In genomic region chr17:69451416-69452394, GRCh38 we compare ENCODE assay signal across 10 cellular contexts.
DNase-seq lines count a peak whose midpoint lies in the region; ATAC-seq and TF ChIP-seq lines count a peak whose summit lies in the region.
"Had no signal": no experiment of that assay in that cellular context is flagged by ENCODE, and none has a peak within 500 bp of the region (broad histone marks: within the 10 kb centered on the region; RNA-seq: fewer than 3 reads in every experiment).

No MANE protein-coding gene starts in this region.

- ATAC-seq in GM18858 (IDR thresholded peaks at IDR 0.05; ENCODE audit: unreplicated experiment) (peak; percentile 78), GM21717 (IDR thresholded peaks at IDR 0.05; ENCODE audit: unreplicated experiment) (peak; percentile 88), HG03342 (IDR thresholded peaks at IDR 0.05; ENCODE audit: unreplicated experiment) (peak; percentile 76)

- TF ChIP-seq CTCF in GM13976 (IDR thresholded peaks at IDR 0.05; ENCODE audit: borderline replicate concordance, control extremely low read depth, extremely low read depth, insufficient read depth, missing control alignments): no peak

- DNase-seq in islet precursor cell: peak; percentile 67
- no peak for DNase-seq in SKM-1 (lab: John Stamatoyannopoulos, UW; ENCODE audit: unreplicated experiment)
- no peak for DNase-seq in GM13976 (ENCODE audit: low spot score)
- DNase-seq in activated T-cell treated with anti-CD3 and anti-CD28 coated beads for 4 hours: no peak
- no peak for DNase-seq in COLO829 (ENCODE audit: low spot score)
- DNase-seq: T1000, thyroid gland had no signal

- in situ Hi-C loops in GM13976 (cut with MboI; ENCODE audit: low sequenced_read_pairs, unreplicated experiment): no loop called here
